In genomic region chrX:34365482-34365881, GRCh38 we compare ENCODE assay signal across 1 cellular context.
TF ChIP-seq lines count a peak whose summit lies in the region.

No MANE protein-coding gene starts in this region.

TF ChIP-seq in SK-N-SH treated with all-trans-retinoic acid at 6 μM for 48 hours, 23 proteins besides CTCF, POLR2A, EP300 and RAD21 (continued from another document):
- TF ChIP-seq BACH2 (CRISPR knock-in tag; IDR thresholded peaks at IDR 0.05; ENCODE audit: borderline replicate concordance) (no peak), CSDC2 (CRISPR knock-in tag; IDR thresholded peaks at IDR 0.05) (no peak)
